Comparison of ENCODE assay signal across 22 cellular contexts in the genomic region with DNA sequence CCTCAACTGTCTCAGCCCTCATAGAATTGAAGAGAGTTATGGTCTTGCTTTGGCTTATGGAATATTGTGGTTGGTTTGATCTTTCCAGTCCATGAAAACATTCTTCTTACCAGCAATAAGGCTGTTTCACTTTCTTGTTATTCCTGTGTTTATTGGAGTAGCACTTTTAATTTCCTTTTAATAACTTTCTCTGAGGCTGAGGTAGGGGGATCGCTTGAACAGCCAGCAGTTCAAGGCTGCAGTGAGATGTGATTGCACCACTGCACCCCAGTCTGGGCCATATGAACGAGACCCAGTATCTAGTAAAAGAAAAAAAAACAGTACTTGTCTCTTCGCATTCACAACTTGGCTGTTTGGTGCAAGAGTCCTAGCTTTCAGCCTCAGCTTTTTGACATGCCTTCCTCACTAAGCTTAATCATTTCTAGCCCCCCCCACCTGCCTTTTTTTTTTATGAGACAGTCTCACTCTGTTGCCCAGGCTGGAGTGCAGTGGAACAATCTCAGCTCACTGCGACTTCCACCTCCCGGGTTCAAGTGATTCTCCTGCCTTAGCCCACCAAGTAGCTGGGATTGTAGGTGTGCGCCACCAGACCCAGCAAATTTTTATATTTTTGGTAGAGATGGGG.
DNase-seq lines count a peak whose midpoint lies in the region; ATAC-seq and TF ChIP-seq lines count a peak whose summit lies in the region.
"Had no signal": no experiment of that assay in that cellular context is flagged by ENCODE, and none has a peak within 500 bp of the region (broad histone marks: within the 10 kb centered on the region; RNA-seq: fewer than 3 reads in every experiment).

No MANE protein-coding gene starts in this region.

- no peak for DNase-seq in activated T-cell treated with anti-CD3 and anti-CD28 coated beads, Interleukin-2, amount 50 U/mL, for 72 hours
- DNase-seq in activated T-cell treated with anti-CD3 and anti-CD28 coated beads, Interleukin-2, amount 50 U/mL, for 1 hour: no peak
- no peak for DNase-seq in activated naive CD8-positive, alpha-beta T cell treated with anti-CD3 and anti-CD28 coated beads for 36 hours
- DNase-seq in tibial nerve (ENCODE audit: low spot score in 2 of 2): no peak
- DNase-seq in RPMI8226: no peak
- DNase-seq in DMS153 treated with DMSO at 0.1 percent for 48 hours (lab: John Stamatoyannopoulos, UW; ENCODE audit: unreplicated experiment): no peak
- DNase-seq: body of pancreas, C1 segment of cervical spinal cord, cerebellar nuclear complex, head of caudate nucleus, mammary epithelial cell, NCI-H1694 treated with DMSO at 0.1 percent for 48 hours, NCI-H2171 treated with DMSO at 0.1 percent for 48 hours, NCI-H524, SJCRH30, T-cell, testis had no signal

- H3K27ac ChIP-seq in HEK293 (ENCODE audit: extremely low read depth, low read depth, low read length) (no peak overlapping the region), tibial nerve (no peak overlapping the region)
- H3K27ac ChIP-seq: body of pancreas, SJCRH30, skin epidermis, testis, vagina had no signal

- H3K9me3 ChIP-seq in HEK293 (ENCODE audit: control insufficient read depth, insufficient read depth, low read depth, low read length): no peaks in the 10 kb centered on the region
- peaks cover 0 to 17% (median 4%) of the 10 kb centered on the region in 4 donors for H3K9me3 ChIP-seq in tibial nerve
- H3K9me3 ChIP-seq: body of pancreas, SJCRH30, testis, vagina had no signal

- 94 to 96% methylated on average over 6 of the region's 6 CpGs for WGBS in tibial nerve, 2 donors

- peaks cover 8 to 25% of the 10 kb centered on the region in 2 donors for H3K36me3 Mint-ChIP-seq in activated T-cell treated with anti-CD3 and anti-CD28 coated beads, Interleukin-2, amount 50 U/mL, for 72 hours (ENCODE audit: insufficient read depth in 2 of 2)
- peaks cover 50% of the 10 kb centered on the region for H3K36me3 Mint-ChIP-seq in activated naive CD8-positive, alpha-beta T cell treated with anti-CD3 and anti-CD28 coated beads for 36 hours
- peaks cover 58% of the 10 kb centered on the region for H3K36me3 Mint-ChIP-seq in stimulated activated memory B cell treated with anti-CD40 and anti-IgM and Interleukin-4, amounts not matched to agents 10 μg/mL and 1 μg/mL and 100 μg/mL, for 72 hours

- peaks cover 68% of the 10 kb centered on the region for H3K4me1 Mint-ChIP-seq in activated T-cell treated with anti-CD3 and anti-CD28 coated beads, Interleukin-2, amount 50 U/mL, for 72 hours (ENCODE audit: low read depth)
- peaks cover 53% of the 10 kb centered on the region for H3K4me1 Mint-ChIP-seq in activated naive CD8-positive, alpha-beta T cell treated with anti-CD3 and anti-CD28 coated beads for 36 hours
- H3K4me1 Mint-ChIP-seq in stimulated activated memory B cell treated with anti-CD40 and anti-IgM and Interleukin-4, amounts not matched to agents 10 μg/mL and 1 μg/mL and 100 μg/mL, for 72 hours: peaks cover 63% of the 10 kb centered on the region

- ATAC-seq in activated T-cell treated with anti-CD3 and anti-CD28 coated beads, Interleukin-2, amount 50 U/mL, for 72 hours (replicated peaks in 1 of 2): no peak
- ATAC-seq in stimulated activated memory B cell treated with anti-CD40 and anti-IgM and Interleukin-4, amounts not matched to agents 10 μg/mL and 1 μg/mL and 100 μg/mL, for 72 hours: no peak
- ATAC-seq: body of pancreas, HCT116, T-cell had no signal

- peaks cover 1 to 2% of the 10 kb centered on the region in 2 donors for H3K9me3 Mint-ChIP-seq in activated T-cell treated with anti-CD3 and anti-CD28 coated beads, Interleukin-2, amount 50 U/mL, for 72 hours
- peaks cover 3% of the 10 kb centered on the region for H3K9me3 Mint-ChIP-seq in activated naive CD8-positive, alpha-beta T cell treated with anti-CD3 and anti-CD28 coated beads for 36 hours
- H3K9me3 Mint-ChIP-seq in stimulated activated memory B cell treated with anti-CD40 and anti-IgM and Interleukin-4, amounts not matched to agents 10 μg/mL and 1 μg/mL and 100 μg/mL, for 72 hours: peaks cover 3% of the 10 kb centered on the region

- H3K4me3 ChIP-seq in HEK293 (ENCODE audit: low read depth, low read length) (no peak overlapping the region), tibial nerve (no peak overlapping the region)
- H3K4me3 ChIP-seq: body of pancreas, SJCRH30, skin epidermis, testis, vagina had no signal

- H3K27me3 Mint-ChIP-seq in activated T-cell treated with anti-CD3 and anti-CD28 coated beads, Interleukin-2, amount 50 U/mL, for 72 hours (ENCODE audit: low read depth): no peaks in the 10 kb centered on the region
- no peaks in the 10 kb centered on the region for H3K27me3 Mint-ChIP-seq in activated naive CD8-positive, alpha-beta T cell treated with anti-CD3 and anti-CD28 coated beads for 36 hours
- no peaks in the 10 kb centered on the region for H3K27me3 Mint-ChIP-seq in stimulated activated memory B cell treated with anti-CD40 and anti-IgM and Interleukin-4, amounts not matched to agents 10 μg/mL and 1 μg/mL and 100 μg/mL, for 72 hours
- H3K27me3 Mint-ChIP-seq: T-cell had no signal

- no peak overlapping the region for H3K4me3 Mint-ChIP-seq in activated T-cell treated with anti-CD3 and anti-CD28 coated beads, Interleukin-2, amount 50 U/mL, for 72 hours
- no peak overlapping the region for H3K4me3 Mint-ChIP-seq in activated naive CD8-positive, alpha-beta T cell treated with anti-CD3 and anti-CD28 coated beads for 36 hours
- H3K4me3 Mint-ChIP-seq in stimulated activated memory B cell treated with anti-CD40 and anti-IgM and Interleukin-4, amounts not matched to agents 10 μg/mL and 1 μg/mL and 100 μg/mL, for 72 hours: peak overlapping the region; percentile 12
- H3K4me3 Mint-ChIP-seq: T-cell had no signal

- no peak for TF ChIP-seq EP300 in tibial nerve (IDR thresholded peaks at IDR 0.05)

- peak overlapping the region; percentile 76 for H3K27ac Mint-ChIP-seq in activated T-cell treated with anti-CD3 and anti-CD28 coated beads, Interleukin-2, amount 50 U/mL, for 72 hours
- peak overlapping the region; percentile 1 for H3K27ac Mint-ChIP-seq in activated naive CD8-positive, alpha-beta T cell treated with anti-CD3 and anti-CD28 coated beads for 36 hours
- H3K27ac Mint-ChIP-seq in stimulated activated memory B cell treated with anti-CD40 and anti-IgM and Interleukin-4, amounts not matched to agents 10 μg/mL and 1 μg/mL and 100 μg/mL, for 72 hours: peak overlapping the region; percentile 68

- TF ChIP-seq CTCF in HEK293 (tag by site-specific recombination; IDR thresholded peaks at IDR 0.05) (no peak), tibial nerve (IDR thresholded peaks at IDR 0.05) (no peak)

- H3K27me3 ChIP-seq in tibial nerve: no peaks in the 10 kb centered on the region
- H3K27me3 ChIP-seq: body of pancreas, SJCRH30, testis, vagina had no signal

- H3K36me3 ChIP-seq in HEK293 (ENCODE audit: control insufficient read depth in 2 of 2, insufficient read depth in 1 of 2, low read length in 2 of 2) (no peaks in the 10 kb centered on the region), tibial nerve (peaks cover 0 to 37% (median 0%) of the 10 kb centered on the region in 3 donors)
- H3K36me3 ChIP-seq: SJCRH30, vagina had no signal

- no peak for TF ChIP-seq POLR2A in tibial nerve (IDR thresholded peaks at IDR 0.05)

- H3K4me1 ChIP-seq in HEK293 (ENCODE audit: control insufficient read depth, insufficient read depth, low read length): peaks cover 20% of the 10 kb centered on the region
- H3K4me1 ChIP-seq in tibial nerve: peaks cover 4 to 57% (median 40%) of the 10 kb centered on the region in 4 donors

- POLR2A ChIA-PET in HEK293 (lab: Yijun Ruan, JAX): no interaction called here

- CTCF ChIA-PET in HEK293 (lab: Yijun Ruan, JAX): interaction anchor here (0.8 kb wide), 1 partner anchor 44 kb away, joined by 3 read pairs; no protein-coding TSS in a partner anchor

TF ChIP-seq in HEK293, 187 proteins besides CTCF, POLR2A, EP300 and RAD21:
- TF ChIP-seq ZNF596 (tag by site-specific recombination; IDR thresholded peaks at IDR 0.05) (no peak), PRDM1 (tag by site-specific recombination; IDR thresholded peaks at IDR 0.05) (peak; percentile 51; the same call in 1 of the 2 replicates), ZNF658 (tag by site-specific recombination; IDR thresholded peaks at IDR 0.05) (no peak), ZNF335 (tag by site-specific recombination; conservative IDR thresholded peaks at IDR 0.05) (no peak), ZNF341 (tag by site-specific recombination; IDR thresholded peaks at IDR 0.05; ENCODE audit: low read depth) (peak; percentile 51)
- TF ChIP-seq, protein P1, sequence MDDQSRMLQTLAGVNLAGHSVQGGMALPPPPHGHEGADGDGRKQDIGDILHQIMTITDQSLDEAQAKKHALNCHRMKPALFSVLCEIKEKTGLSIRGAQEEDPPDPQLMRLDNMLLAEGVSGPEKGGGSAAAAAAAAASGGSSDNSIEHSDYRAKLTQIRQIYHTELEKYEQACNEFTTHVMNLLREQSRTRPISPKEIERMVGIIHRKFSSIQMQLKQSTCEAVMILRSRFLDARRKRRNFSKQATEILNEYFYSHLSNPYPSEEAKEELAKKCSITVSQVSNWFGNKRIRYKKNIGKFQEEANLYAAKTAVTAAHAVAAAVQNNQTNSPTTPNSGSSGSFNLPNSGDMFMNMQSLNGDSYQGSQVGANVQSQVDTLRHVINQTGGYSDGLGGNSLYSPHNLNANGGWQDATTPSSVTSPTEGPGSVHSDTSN (CRISPR knock-in tag; IDR thresholded peaks at IDR 0.05): no peak

Comparison
In these comparisons a context has a peak if more than half of its experiments do, and no peak if none do; other contexts are left out.
1. H3K27ac Mint-ChIP-seq: peak in every context shown above with its lines; median percentile 76 in activated T-cell treated with anti-CD3 and anti-CD28 coated beads, Interleukin-2, amount 50 U/mL, for 72 hours; 68 in stimulated activated memory B cell treated with anti-CD40 and anti-IgM and Interleukin-4, amounts not matched to agents 10 μg/mL and 1 μg/mL and 100 μg/mL, for 72 hours; 1 in activated naive CD8-positive, alpha-beta T cell treated with anti-CD3 and anti-CD28 coated beads for 36 hours.